Comparison of ENCODE assay signal across 9 cellular contexts in genomic region chr5:176436641-176437040, GRCh38. TPM values are rescaled to one million over a fixed set of nuclear protein-coding genes. Genes with fewer than 3 reads are reported as not detected.
A peak's percentile ranks its signal among the peaks of the same experiment; 100 is the strongest.
DNase-seq lines count a peak whose midpoint lies in the region; ATAC-seq and TF ChIP-seq lines count a peak whose summit lies in the region.
"Had no signal": no experiment of that assay in that cellular context is flagged by ENCODE, and none has a peak within 500 bp of the region (broad histone marks: within the 10 kb centered on the region; RNA-seq: fewer than 3 reads in every experiment).

No MANE protein-coding gene starts in this region.

- ATAC-seq in activated naive CD4-positive, alpha-beta T cell treated with anti-CD3 and anti-CD28 coated beads, Interleukin-2, amount 50 U/mL, for 72 hours: peak; percentile 50 to 62
- peak; percentile 53 for ATAC-seq in naive thymus-derived CD4-positive, alpha-beta T cell

- POLR2A ChIA-PET in naive thymus-derived CD4-positive, alpha-beta T cell (lab: Charles Lee): no interaction called here

- intact Hi-C loops in naive thymus-derived CD4-positive, alpha-beta T cell (cut with micrococcal nuclease): loop anchor here in 1 of 2 donors (1.0 kb wide), 1 partner anchor 11 kb away; no protein-coding TSS in a partner anchor
- intact Hi-C loops in tibial artery (cut with DNase I; ENCODE audit: low total_unique reads) (no loop called here), prostate gland (cut with DNase I) (no loop called here)

- no peak for TF ChIP-seq CTCF in tibial artery (IDR thresholded peaks at IDR 0.05)
- no peak for TF ChIP-seq CTCF in prostate gland (IDR thresholded peaks at IDR 0.05)
- no peak for TF ChIP-seq CTCF in brain microvascular endothelial cell (IDR thresholded peaks at IDR 0.05; ENCODE audit: low read depth, low read length, missing control alignments)

- CTCF ChIA-PET in naive thymus-derived CD4-positive, alpha-beta T cell (lab: Charles Lee): no interaction called here

- H3K4me3 Mint-ChIP-seq in naive thymus-derived CD4-positive, alpha-beta T cell: peak overlapping the region in 9 of 10 donors; percentile 50 to 80 (median 73)

- no peaks in the 10 kb centered on the region for H3K9me3 ChIP-seq in naive thymus-derived CD4-positive, alpha-beta T cell (ENCODE audit: control insufficient read depth in 2 of 3, low read length in 3 of 3)
- H3K9me3 ChIP-seq in tibial artery (no peaks in the 10 kb centered on the region), prostate gland (no peaks in the 10 kb centered on the region)
- H3K9me3 ChIP-seq: right lobe of liver had no signal

- H3K27me3 Mint-ChIP-seq in naive thymus-derived CD4-positive, alpha-beta T cell: peaks cover 0 to 15% (median 6%) of the 10 kb centered on the region in 5 donors

- DNase-seq in NCI-H226: peak; percentile 68
- DNase-seq in activated naive CD4-positive, alpha-beta T cell treated with anti-CD3 and anti-CD28 coated beads, Interleukin-2, amount 50 U/mL, for 72 hours (ENCODE audit: low spot score in 2 of 2): no peak
- no peak for DNase-seq in naive thymus-derived CD4-positive, alpha-beta T cell
- no peak for DNase-seq in tibial artery
- no peak for DNase-seq in prostate gland (ENCODE audit: low spot score)
- no peak for DNase-seq in brain microvascular endothelial cell
- no peak for DNase-seq in HUDEP-2 (lab: John Stamatoyannopoulos, UW; ENCODE audit: unreplicated experiment in 76 of 76)
- DNase-seq: right lobe of liver had no signal

- no peak for TF ChIP-seq POLR2A in prostate gland (IDR thresholded peaks at IDR 0.05)

- peaks cover 7 to 13% (median 9%) of the 10 kb centered on the region in 7 donors for H3K4me1 Mint-ChIP-seq in naive thymus-derived CD4-positive, alpha-beta T cell

- no peaks in the 10 kb centered on the region for H3K27me3 ChIP-seq in naive thymus-derived CD4-positive, alpha-beta T cell (ENCODE audit: control insufficient read depth in 2 of 2, insufficient read depth in 2 of 2, low read length in 2 of 2)
- H3K27me3 ChIP-seq in tibial artery (peaks cover 0 to 40% of the 10 kb centered on the region in 2 donors), prostate gland (replicated peaks; ENCODE audit: insufficient read depth) (no peaks in the 10 kb centered on the region), brain microvascular endothelial cell (replicated peaks) (peaks cover 2% of the 10 kb centered on the region)
- H3K27me3 ChIP-seq: right lobe of liver had no signal

- WGBS in prostate gland: 40% methylated on average over 5 of the region's 5 CpGs

- no peak overlapping the region for H3K27ac ChIP-seq in naive thymus-derived CD4-positive, alpha-beta T cell (ENCODE audit: low read depth, low read length)
- H3K27ac ChIP-seq in tibial artery: no peak overlapping the region
- no peak overlapping the region for H3K27ac ChIP-seq in prostate gland
- H3K27ac ChIP-seq in brain microvascular endothelial cell: no peak overlapping the region
- H3K27ac ChIP-seq: right lobe of liver had no signal

- in situ Hi-C loops in brain microvascular endothelial cell (cut with HindIII; ENCODE audit: low pct_ligation_motif_present, low sequenced_read_pairs): no loop called here

- no peaks in the 10 kb centered on the region for H3K36me3 Mint-ChIP-seq in activated naive CD4-positive, alpha-beta T cell treated with anti-CD3 and anti-CD28 coated beads, Interleukin-2, amount 50 U/mL, for 72 hours
- peaks cover 0 to 5% (median 0%) of the 10 kb centered on the region in 5 donors for H3K36me3 Mint-ChIP-seq in naive thymus-derived CD4-positive, alpha-beta T cell

- H3K36me3 ChIP-seq in naive thymus-derived CD4-positive, alpha-beta T cell (ENCODE audit: control insufficient read depth in 2 of 3, insufficient read depth in 3 of 3, low read length in 3 of 3): no peaks in the 10 kb centered on the region
- H3K36me3 ChIP-seq in tibial artery: no peaks in the 10 kb centered on the region
- no peaks in the 10 kb centered on the region for H3K36me3 ChIP-seq in prostate gland
- H3K36me3 ChIP-seq in brain microvascular endothelial cell (replicated peaks): no peaks in the 10 kb centered on the region
- H3K36me3 ChIP-seq: right lobe of liver had no signal

- no peaks in the 10 kb centered on the region for H3K9me3 Mint-ChIP-seq in activated naive CD4-positive, alpha-beta T cell treated with anti-CD3 and anti-CD28 coated beads, Interleukin-2, amount 50 U/mL, for 72 hours
- H3K9me3 Mint-ChIP-seq in naive thymus-derived CD4-positive, alpha-beta T cell: peaks cover 0 to 8% (median 0%) of the 10 kb centered on the region in 11 donors

- peaks cover 0 to 5% of the 10 kb centered on the region in 2 donors for H3K4me1 ChIP-seq in naive thymus-derived CD4-positive, alpha-beta T cell (ENCODE audit: control insufficient read depth in 2 of 2, insufficient read depth in 2 of 2, low read length in 2 of 2)
- H3K4me1 ChIP-seq in tibial artery (peaks cover 0 to 8% (median 0%) of the 10 kb centered on the region in 4 donors), prostate gland (replicated peaks) (no peaks in the 10 kb centered on the region)
- H3K4me1 ChIP-seq: right lobe of liver had no signal

- H3K27ac Mint-ChIP-seq in activated naive CD4-positive, alpha-beta T cell treated with anti-CD3 and anti-CD28 coated beads, Interleukin-2, amount 50 U/mL, for 72 hours: no peak overlapping the region
- H3K27ac Mint-ChIP-seq in naive thymus-derived CD4-positive, alpha-beta T cell: peak overlapping the region in 3 of 9 donors; percentile 15 to 71 (median 28)

- H3K4me3 ChIP-seq in GM08714 (ENCODE audit: low read length) (peak overlapping the region; percentile 55; the same call in 1 of the 2 replicates), tibial artery (no peak overlapping the region), prostate gland (no peak overlapping the region), brain microvascular endothelial cell (ENCODE audit: low read depth, low read length) (no peak overlapping the region)
- peak overlapping the region; percentile 30 for H3K4me3 ChIP-seq in naive thymus-derived CD4-positive, alpha-beta T cell (ENCODE audit: low read length)
- H3K4me3 ChIP-seq: right lobe of liver had no signal

RNA-seq across cellular contexts. Expression of gene FAF2, which starts 11.5 kb away (rescaled TPM):
- 10 to 100 TPM; 36.3 to 37.7 TPM for total RNA-seq in activated naive CD4-positive, alpha-beta T cell treated with anti-CD3 and anti-CD28 coated beads, Interleukin-2, amount 50 U/mL, for 72 hours
- 10 to 100 TPM; 28.0 to 43.2 (median 31.2) TPM for total RNA-seq in naive thymus-derived CD4-positive, alpha-beta T cell
- 10 to 100 TPM; 11.8 to 15.3 TPM for polyA plus RNA-seq in naive thymus-derived CD4-positive, alpha-beta T cell
- total RNA-seq in prostate gland: 10 to 100 TPM; 36.8 to 43.5 TPM

RNA-seq across cellular contexts. Expression of gene CLTB, which starts 20.3 kb away (rescaled TPM):
- 10 to 100 TPM; 41.8 to 48.6 TPM for total RNA-seq in activated naive CD4-positive, alpha-beta T cell treated with anti-CD3 and anti-CD28 coated beads, Interleukin-2, amount 50 U/mL, for 72 hours
- 10 to 100 TPM; 30.6 to 67.2 (median 63.8) TPM for total RNA-seq in naive thymus-derived CD4-positive, alpha-beta T cell
- polyA plus RNA-seq in naive thymus-derived CD4-positive, alpha-beta T cell: 10 to 100 TPM; 73.6 to 90.9 TPM
- 100 to 1,000 TPM; 105 to 125 TPM for total RNA-seq in prostate gland

RNA-seq across cellular contexts. Expression of gene HIGD2A, which starts 48.1 kb away (rescaled TPM):
- 100 to 1,000 TPM; 120 to 154 TPM for total RNA-seq in activated naive CD4-positive, alpha-beta T cell treated with anti-CD3 and anti-CD28 coated beads, Interleukin-2, amount 50 U/mL, for 72 hours
- total RNA-seq in naive thymus-derived CD4-positive, alpha-beta T cell: 100 to 1,000 TPM in 3 of 5 experiments, 10 to 100 TPM in 2; 86.8 to 124 (median 112) TPM
- polyA plus RNA-seq in naive thymus-derived CD4-positive, alpha-beta T cell: 100 to 1,000 TPM; 223 to 282 TPM
- 100 to 1,000 TPM; 172 to 203 TPM for total RNA-seq in prostate gland

RNA-seq across cellular contexts. Expression of gene NOP16, which starts 48.2 kb away (rescaled TPM):
- 10 to 100 TPM; 42.1 to 67.7 TPM for total RNA-seq in activated naive CD4-positive, alpha-beta T cell treated with anti-CD3 and anti-CD28 coated beads, Interleukin-2, amount 50 U/mL, for 72 hours
- total RNA-seq in naive thymus-derived CD4-positive, alpha-beta T cell: 10 to 100 TPM; 12.8 to 35.3 (median 22.2) TPM
- polyA plus RNA-seq in naive thymus-derived CD4-positive, alpha-beta T cell: 10 to 100 TPM; 26.9 to 42.2 TPM
- total RNA-seq in prostate gland: 10 to 100 TPM; 10.8 to 11.6 TPM

Comparison
In these comparisons a context has a peak if more than half of its experiments do, and no peak if none do; other contexts are left out.
1. H3K4me3 ChIP-seq: peak in GM08714 (single experiment) and naive thymus-derived CD4-positive, alpha-beta T cell (single experiment); none in tibial artery (0 of 2), prostate gland (0 of 2) and brain microvascular endothelial cell (single experiment).